In the genomic region with DNA sequence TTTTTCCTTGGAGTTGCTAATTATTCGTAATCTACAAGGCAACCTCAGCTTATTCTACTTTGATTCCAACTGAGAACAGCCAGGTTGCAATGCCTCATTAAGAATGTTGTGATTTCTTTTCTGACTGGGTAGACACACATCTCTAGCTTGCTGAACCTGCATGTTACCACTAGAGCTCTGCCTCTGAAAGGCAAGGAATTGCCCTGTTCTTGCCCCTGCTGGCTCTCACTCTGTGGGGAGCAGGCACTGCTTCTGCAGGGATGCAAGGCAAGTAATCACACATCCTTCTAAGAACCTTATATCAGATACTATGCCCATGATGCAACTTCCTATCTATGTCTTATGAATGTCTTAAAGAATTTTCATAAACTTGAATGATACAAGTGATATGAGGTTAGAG, we compare ENCODE assay signal across 2 cellular contexts.
TF ChIP-seq lines count a peak whose summit lies in the region.

No MANE protein-coding gene starts in this region.

TF ChIP-seq in GM23338, 12 proteins besides CTCF, POLR2A, EP300 and RAD21 (continues in another document):
- TF ChIP-seq, protein P1, sequence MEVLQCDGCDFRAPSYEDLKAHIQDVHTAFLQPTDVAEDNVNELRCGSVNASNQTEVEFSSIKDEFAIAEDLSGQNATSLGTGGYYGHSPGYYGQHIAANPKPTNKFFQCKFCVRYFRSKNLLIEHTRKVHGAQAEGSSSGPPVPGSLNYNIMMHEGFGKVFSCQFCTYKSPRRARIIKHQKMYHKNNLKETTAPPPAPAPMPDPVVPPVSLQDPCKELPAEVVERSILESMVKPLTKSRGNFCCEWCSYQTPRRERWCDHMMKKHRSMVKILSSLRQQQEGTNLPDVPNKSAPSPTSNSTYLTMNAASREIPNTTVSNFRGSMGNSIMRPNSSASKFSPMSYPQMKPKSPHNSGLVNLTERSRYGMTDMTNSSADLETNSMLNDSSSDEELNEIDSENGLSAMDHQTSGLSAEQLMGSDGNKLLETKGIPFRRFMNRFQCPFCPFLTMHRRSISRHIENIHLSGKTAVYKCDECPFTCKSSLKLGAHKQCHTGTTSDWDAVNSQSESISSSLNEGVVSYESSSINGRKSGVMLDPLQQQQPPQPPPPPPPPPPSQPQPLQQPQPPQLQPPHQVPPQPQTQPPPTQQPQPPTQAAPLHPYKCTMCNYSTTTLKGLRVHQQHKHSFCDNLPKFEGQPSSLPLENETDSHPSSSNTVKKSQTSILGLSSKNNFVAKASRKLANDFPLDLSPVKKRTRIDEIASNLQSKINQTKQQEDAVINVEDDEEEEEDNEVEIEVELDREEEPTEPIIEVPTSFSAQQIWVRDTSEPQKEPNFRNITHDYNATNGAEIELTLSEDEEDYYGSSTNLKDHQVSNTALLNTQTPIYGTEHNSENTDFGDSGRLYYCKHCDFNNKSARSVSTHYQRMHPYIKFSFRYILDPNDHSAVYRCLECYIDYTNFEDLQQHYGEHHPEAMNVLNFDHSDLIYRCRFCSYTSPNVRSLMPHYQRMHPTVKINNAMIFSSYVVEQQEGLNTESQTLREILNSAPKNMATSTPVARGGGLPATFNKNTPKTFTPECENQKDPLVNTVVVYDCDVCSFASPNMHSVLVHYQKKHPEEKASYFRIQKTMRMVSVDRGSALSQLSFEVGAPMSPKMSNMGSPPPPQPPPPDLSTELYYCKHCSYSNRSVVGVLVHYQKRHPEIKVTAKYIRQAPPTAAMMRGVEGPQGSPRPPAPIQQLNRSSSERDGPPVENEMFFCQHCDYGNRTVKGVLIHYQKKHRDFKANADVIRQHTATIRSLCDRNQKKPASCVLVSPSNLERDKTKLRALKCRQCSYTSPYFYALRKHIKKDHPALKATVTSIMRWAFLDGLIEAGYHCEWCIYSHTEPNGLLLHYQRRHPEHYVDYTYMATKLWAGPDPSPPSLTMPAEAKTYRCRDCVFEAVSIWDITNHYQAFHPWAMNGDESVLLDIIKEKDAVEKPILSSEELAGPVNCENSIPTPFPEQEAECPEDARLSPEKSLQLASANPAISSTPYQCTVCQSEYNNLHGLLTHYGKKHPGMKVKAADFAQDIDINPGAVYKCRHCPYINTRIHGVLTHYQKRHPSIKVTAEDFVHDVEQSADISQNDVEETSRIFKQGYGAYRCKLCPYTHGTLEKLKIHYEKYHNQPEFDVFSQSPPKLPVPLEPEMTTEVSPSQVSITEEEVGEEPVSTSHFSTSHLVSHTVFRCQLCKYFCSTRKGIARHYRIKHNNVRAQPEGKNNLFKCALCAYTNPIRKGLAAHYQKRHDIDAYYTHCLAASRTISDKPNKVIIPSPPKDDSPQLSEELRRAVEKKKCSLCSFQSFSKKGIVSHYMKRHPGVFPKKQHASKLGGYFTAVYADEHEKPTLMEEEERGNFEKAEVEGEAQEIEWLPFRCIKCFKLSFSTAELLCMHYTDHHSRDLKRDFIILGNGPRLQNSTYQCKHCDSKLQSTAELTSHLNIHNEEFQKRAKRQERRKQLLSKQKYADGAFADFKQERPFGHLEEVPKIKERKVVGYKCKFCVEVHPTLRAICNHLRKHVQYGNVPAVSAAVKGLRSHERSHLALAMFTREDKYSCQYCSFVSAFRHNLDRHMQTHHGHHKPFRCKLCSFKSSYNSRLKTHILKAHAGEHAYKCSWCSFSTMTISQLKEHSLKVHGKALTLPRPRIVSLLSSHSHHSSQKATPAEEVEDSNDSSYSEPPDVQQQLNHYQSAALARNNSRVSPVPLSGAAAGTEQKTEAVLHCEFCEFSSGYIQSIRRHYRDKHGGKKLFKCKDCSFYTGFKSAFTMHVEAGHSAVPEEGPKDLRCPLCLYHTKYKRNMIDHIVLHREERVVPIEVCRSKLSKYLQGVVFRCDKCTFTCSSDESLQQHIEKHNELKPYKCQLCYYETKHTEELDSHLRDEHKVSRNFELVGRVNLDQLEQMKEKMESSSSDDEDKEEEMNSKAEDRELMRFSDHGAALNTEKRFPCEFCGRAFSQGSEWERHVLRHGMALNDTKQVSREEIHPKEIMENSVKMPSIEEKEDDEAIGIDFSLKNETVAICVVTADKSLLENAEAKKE (CRISPR knock-in tag; IDR thresholded peaks at IDR 0.05) = no peak
- TF ChIP-seq, protein P2, sequence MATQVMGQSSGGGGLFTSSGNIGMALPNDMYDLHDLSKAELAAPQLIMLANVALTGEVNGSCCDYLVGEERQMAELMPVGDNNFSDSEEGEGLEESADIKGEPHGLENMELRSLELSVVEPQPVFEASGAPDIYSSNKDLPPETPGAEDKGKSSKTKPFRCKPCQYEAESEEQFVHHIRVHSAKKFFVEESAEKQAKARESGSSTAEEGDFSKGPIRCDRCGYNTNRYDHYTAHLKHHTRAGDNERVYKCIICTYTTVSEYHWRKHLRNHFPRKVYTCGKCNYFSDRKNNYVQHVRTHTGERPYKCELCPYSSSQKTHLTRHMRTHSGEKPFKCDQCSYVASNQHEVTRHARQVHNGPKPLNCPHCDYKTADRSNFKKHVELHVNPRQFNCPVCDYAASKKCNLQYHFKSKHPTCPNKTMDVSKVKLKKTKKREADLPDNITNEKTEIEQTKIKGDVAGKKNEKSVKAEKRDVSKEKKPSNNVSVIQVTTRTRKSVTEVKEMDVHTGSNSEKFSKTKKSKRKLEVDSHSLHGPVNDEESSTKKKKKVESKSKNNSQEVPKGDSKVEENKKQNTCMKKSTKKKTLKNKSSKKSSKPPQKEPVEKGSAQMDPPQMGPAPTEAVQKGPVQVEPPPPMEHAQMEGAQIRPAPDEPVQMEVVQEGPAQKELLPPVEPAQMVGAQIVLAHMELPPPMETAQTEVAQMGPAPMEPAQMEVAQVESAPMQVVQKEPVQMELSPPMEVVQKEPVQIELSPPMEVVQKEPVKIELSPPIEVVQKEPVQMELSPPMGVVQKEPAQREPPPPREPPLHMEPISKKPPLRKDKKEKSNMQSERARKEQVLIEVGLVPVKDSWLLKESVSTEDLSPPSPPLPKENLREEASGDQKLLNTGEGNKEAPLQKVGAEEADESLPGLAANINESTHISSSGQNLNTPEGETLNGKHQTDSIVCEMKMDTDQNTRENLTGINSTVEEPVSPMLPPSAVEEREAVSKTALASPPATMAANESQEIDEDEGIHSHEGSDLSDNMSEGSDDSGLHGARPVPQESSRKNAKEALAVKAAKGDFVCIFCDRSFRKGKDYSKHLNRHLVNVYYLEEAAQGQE (IDR thresholded peaks at IDR 0.05; ENCODE audit: unreplicated experiment) = no peak
- TF ChIP-seq CREB1 (CRISPR knock-in tag; IDR thresholded peaks at IDR 0.05; ENCODE audit: low read depth) (no peak), ZNF114 (CRISPR knock-in tag; IDR thresholded peaks at IDR 0.05) (no peak), POLR2AphosphoS5 (IDR thresholded peaks at IDR 0.05; ENCODE audit: low read depth) (no peak), EZH2 (IDR thresholded peaks at IDR 0.05; ENCODE audit: low read depth, unreplicated experiment) (no peak), NANOG (IDR thresholded peaks at IDR 0.05; ENCODE audit: borderline replicate concordance) (no peak), STAT1 (IDR thresholded peaks at IDR 0.05; ENCODE audit: unreplicated experiment) (no peak), JUNB (IDR thresholded peaks at IDR 0.05; ENCODE audit: unreplicated experiment) (no peak), ZNF331 (CRISPR knock-in tag; IDR thresholded peaks at IDR 0.05; ENCODE audit: low read depth) (no peak)

TF ChIP-seq in WTC11, 78 proteins besides CTCF, POLR2A, EP300 and RAD21:
- TF ChIP-seq, protein P3, sequence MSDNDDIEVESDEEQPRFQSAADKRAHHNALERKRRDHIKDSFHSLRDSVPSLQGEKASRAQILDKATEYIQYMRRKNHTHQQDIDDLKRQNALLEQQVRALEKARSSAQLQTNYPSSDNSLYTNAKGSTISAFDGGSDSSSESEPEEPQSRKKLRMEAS (CRISPR knock-in tag; IDR thresholded peaks at IDR 0.05) = no peak
- TF ChIP-seq CREM (CRISPR knock-in tag; IDR thresholded peaks at IDR 0.05) (no peak), GABPB1 (CRISPR knock-in tag; IDR thresholded peaks at IDR 0.05) (no peak), ELF4 (CRISPR knock-in tag; IDR thresholded peaks at IDR 0.05; ENCODE audit: low read depth) (no peak), ZNF671 (CRISPR knock-in tag; IDR thresholded peaks at IDR 0.05) (no peak), ESRRA (CRISPR knock-in tag; IDR thresholded peaks at IDR 0.05; ENCODE audit: borderline replicate concordance) (no peak), NR1H2 (CRISPR knock-in tag; IDR thresholded peaks at IDR 0.05) (no peak), CBFB (CRISPR knock-in tag; IDR thresholded peaks at IDR 0.05; ENCODE audit: low read depth) (no peak), NFATC4 (CRISPR knock-in tag; IDR thresholded peaks at IDR 0.05) (no peak), TP53 (CRISPR knock-in tag; IDR thresholded peaks at IDR 0.05) (no peak)
- TF ChIP-seq, protein P4, sequence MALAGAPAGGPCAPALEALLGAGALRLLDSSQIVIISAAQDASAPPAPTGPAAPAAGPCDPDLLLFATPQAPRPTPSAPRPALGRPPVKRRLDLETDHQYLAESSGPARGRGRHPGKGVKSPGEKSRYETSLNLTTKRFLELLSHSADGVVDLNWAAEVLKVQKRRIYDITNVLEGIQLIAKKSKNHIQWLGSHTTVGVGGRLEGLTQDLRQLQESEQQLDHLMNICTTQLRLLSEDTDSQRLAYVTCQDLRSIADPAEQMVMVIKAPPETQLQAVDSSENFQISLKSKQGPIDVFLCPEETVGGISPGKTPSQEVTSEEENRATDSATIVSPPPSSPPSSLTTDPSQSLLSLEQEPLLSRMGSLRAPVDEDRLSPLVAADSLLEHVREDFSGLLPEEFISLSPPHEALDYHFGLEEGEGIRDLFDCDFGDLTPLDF (CRISPR knock-in tag; IDR thresholded peaks at IDR 0.05) = no peak
- TF ChIP-seq, protein P5, sequence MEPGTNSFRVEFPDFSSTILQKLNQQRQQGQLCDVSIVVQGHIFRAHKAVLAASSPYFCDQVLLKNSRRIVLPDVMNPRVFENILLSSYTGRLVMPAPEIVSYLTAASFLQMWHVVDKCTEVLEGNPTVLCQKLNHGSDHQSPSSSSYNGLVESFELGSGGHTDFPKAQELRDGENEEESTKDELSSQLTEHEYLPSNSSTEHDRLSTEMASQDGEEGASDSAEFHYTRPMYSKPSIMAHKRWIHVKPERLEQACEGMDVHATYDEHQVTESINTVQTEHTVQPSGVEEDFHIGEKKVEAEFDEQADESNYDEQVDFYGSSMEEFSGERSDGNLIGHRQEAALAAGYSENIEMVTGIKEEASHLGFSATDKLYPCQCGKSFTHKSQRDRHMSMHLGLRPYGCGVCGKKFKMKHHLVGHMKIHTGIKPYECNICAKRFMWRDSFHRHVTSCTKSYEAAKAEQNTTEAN (CRISPR knock-in tag; IDR thresholded peaks at IDR 0.05) = no peak
- TF ChIP-seq, protein P6, sequence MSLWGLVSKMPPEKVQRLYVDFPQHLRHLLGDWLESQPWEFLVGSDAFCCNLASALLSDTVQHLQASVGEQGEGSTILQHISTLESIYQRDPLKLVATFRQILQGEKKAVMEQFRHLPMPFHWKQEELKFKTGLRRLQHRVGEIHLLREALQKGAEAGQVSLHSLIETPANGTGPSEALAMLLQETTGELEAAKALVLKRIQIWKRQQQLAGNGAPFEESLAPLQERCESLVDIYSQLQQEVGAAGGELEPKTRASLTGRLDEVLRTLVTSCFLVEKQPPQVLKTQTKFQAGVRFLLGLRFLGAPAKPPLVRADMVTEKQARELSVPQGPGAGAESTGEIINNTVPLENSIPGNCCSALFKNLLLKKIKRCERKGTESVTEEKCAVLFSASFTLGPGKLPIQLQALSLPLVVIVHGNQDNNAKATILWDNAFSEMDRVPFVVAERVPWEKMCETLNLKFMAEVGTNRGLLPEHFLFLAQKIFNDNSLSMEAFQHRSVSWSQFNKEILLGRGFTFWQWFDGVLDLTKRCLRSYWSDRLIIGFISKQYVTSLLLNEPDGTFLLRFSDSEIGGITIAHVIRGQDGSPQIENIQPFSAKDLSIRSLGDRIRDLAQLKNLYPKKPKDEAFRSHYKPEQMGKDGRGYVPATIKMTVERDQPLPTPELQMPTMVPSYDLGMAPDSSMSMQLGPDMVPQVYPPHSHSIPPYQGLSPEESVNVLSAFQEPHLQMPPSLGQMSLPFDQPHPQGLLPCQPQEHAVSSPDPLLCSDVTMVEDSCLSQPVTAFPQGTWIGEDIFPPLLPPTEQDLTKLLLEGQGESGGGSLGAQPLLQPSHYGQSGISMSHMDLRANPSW (CRISPR knock-in tag; conservative IDR thresholded peaks at IDR 0.05; ENCODE audit: low read depth) = no peak
TF ChIP-seq in WTC11: peak in this region for 0.
